17 cellular contexts compared by ENCODE assay signal in genomic region chr10:42827201-42827600, GRCh38. TPM values are rescaled to one million over a fixed set of nuclear protein-coding genes. Genes with fewer than 3 reads are reported as not detected.
DNase-seq lines count a peak whose midpoint lies in the region; ATAC-seq and TF ChIP-seq lines count a peak whose summit lies in the region.
"Had no signal": no experiment of that assay in that cellular context is flagged by ENCODE, and none has a peak within 500 bp of the region (broad histone marks: within the 10 kb centered on the region; RNA-seq: fewer than 3 reads in every experiment).

No MANE protein-coding gene starts in this region.

- TF ChIP-seq POLR2A in NB4 (IDR thresholded peaks at IDR 0.05; ENCODE audit: extremely low read depth, insufficient read length) = no peak

- H3K4me3 Mint-ChIP-seq in progenitor cell of endocrine pancreas (ENCODE audit: low read depth) (no peak overlapping the region), immature natural killer cell (no peak overlapping the region)
- H3K4me3 Mint-ChIP-seq: activated T-cell treated with anti-CD3 and anti-CD28 coated beads, Interleukin-2, amount 50 U/mL, for 72 hours had no signal

- H3K36me3 Mint-ChIP-seq in progenitor cell of endocrine pancreas (ENCODE audit: insufficient read depth) (peaks cover 37% of the 10 kb centered on the region), immature natural killer cell (peaks cover 45 to 67% (median 52%) of the 10 kb centered on the region in 3 donors)

- H3K27ac ChIP-seq in left lung = no peak overlapping the region
- H3K27ac ChIP-seq: RWPE1 had no signal

- peak; percentile 61 for DNase-seq in H7
- peak; percentile 4 for DNase-seq in NB4 (ENCODE audit: low read depth)
- DNase-seq in fibroblast of pulmonary artery (ENCODE audit: low read depth) = no peak
- DNase-seq in progenitor cell of endocrine pancreas (ENCODE audit: low spot score, unreplicated experiment) = no peak
- DNase-seq in left lung = no peak
- no peak for DNase-seq in immature natural killer cell
- DNase-seq in NCI-H226 = no peak
- DNase-seq: activated T-cell treated with anti-CD3 and anti-CD28 coated beads, Interleukin-2, amount 50 U/mL, for 72 hours; amniotic stem cell; C1 segment of cervical spinal cord; dermis blood vessel endothelial cell; DMS79 treated with DMSO at 0.1 percent for 48 hours; midbrain; NCI-H2029; NCI-H748 treated with DMSO at 0.1 percent for 48 hours; stimulated activated CD4-positive, alpha-beta T cell treated with anti-CD3 and anti-CD28 coated beads, Interleukin-15, amount 100 ng/mL, for 24 hours had no signal

- H3K4me1 Mint-ChIP-seq in progenitor cell of endocrine pancreas (ENCODE audit: low read depth) (no peaks in the 10 kb centered on the region), immature natural killer cell (peaks cover 1 to 23% of the 10 kb centered on the region in 2 donors)

- ATAC-seq in left lung = no peak
- ATAC-seq: activated T-cell treated with anti-CD3 and anti-CD28 coated beads, Interleukin-2, amount 50 U/mL, for 72 hours had no signal

- no peak overlapping the region for H3K27ac Mint-ChIP-seq in progenitor cell of endocrine pancreas
- H3K27ac Mint-ChIP-seq in immature natural killer cell = peak overlapping the region in 2 of 6 donors; percentile 18 to 26
- H3K27ac Mint-ChIP-seq: activated T-cell treated with anti-CD3 and anti-CD28 coated beads, Interleukin-2, amount 50 U/mL, for 72 hours had no signal

- H3K9me3 Mint-ChIP-seq in progenitor cell of endocrine pancreas (ENCODE audit: low read depth) (peaks cover 6% of the 10 kb centered on the region), immature natural killer cell (no peaks in the 10 kb centered on the region)
- H3K9me3 Mint-ChIP-seq: activated T-cell treated with anti-CD3 and anti-CD28 coated beads, Interleukin-2, amount 50 U/mL, for 72 hours had no signal

- no peaks in the 10 kb centered on the region for H3K4me1 ChIP-seq in left lung

- intact Hi-C loops in left lung (cut with DNase I) = no loop called here

- no peak overlapping the region for H3K4me3 ChIP-seq in H7 (ENCODE audit: insufficient read depth, low read depth, low read length)
- no peak overlapping the region for H3K4me3 ChIP-seq in NB4 (ENCODE audit: low read depth, low read length)
- no peak overlapping the region for H3K4me3 ChIP-seq in fibroblast of pulmonary artery (replicated peaks; ENCODE audit: low read depth, low read length)
- H3K4me3 ChIP-seq in left lung = no peak overlapping the region

- H3K27me3 Mint-ChIP-seq in progenitor cell of endocrine pancreas = no peaks in the 10 kb centered on the region
- no peaks in the 10 kb centered on the region for H3K27me3 Mint-ChIP-seq in immature natural killer cell (ENCODE audit: low read depth in 3 of 3)

- H3K9me3 ChIP-seq in left lung = no peaks in the 10 kb centered on the region

- H3K36me3 ChIP-seq in H7 (replicated peaks; ENCODE audit: control insufficient read depth, insufficient read depth, low read length) (peaks cover 11% of the 10 kb centered on the region), left lung (peaks cover 0 to 92% of the 10 kb centered on the region in 2 donors)

- H3K27me3 ChIP-seq in H7 (ENCODE audit: control insufficient read depth, insufficient read depth, low read length) (no peaks in the 10 kb centered on the region), left lung (no peaks in the 10 kb centered on the region)

- TF ChIP-seq CTCF in NB4 (IDR thresholded peaks at IDR 0.05; ENCODE audit: low read depth, low read length) (peak; percentile 2), fibroblast of pulmonary artery (IDR thresholded peaks at IDR 0.05; ENCODE audit: low read length, missing control alignments) (peak; percentile 7), progenitor cell of endocrine pancreas (IDR thresholded peaks at IDR 0.05; ENCODE audit: unreplicated experiment) (peak; percentile 18), left lung (IDR thresholded peaks at IDR 0.05) (no peak)

RNA-seq across cellular contexts. Expression of gene BMS1, which starts 44.6 kb away (rescaled TPM):
- total RNA-seq in H7 (2014; rRNA removed; shearing (Covaris generic)) = 18.5 and 26.1 TPM in 2 replicates
- total RNA-seq in progenitor cell of endocrine pancreas (22.4 and 23.2 TPM in 2 replicates), left lung (10 to 100 TPM; 11.1 to 15.8 TPM)
- 10 to 100 TPM in 1 of 3 donors, 1 to 10 TPM in 2; 4.7 to 11.7 (median 6.3) TPM for polyA plus RNA-seq in immature natural killer cell

Comparison
In these comparisons a context has a peak if more than half of its experiments do, and no peak if none do; other contexts are left out.
1. DNase-seq: peak in H7 (single experiment) and NB4 (single experiment); none in fibroblast of pulmonary artery (single experiment), progenitor cell of endocrine pancreas (single experiment), left lung (0 of 2), immature natural killer cell (0 of 3) and NCI-H226 (single experiment).
2. CTCF ChIP-seq: peak in NB4 (single experiment), fibroblast of pulmonary artery (single experiment) and progenitor cell of endocrine pancreas (single experiment); none in left lung (0 of 2).